In genomic region chr1:213852107-213852506, GRCh38 we compare ENCODE assay signal across 18 cellular contexts.
DNase-seq lines count a peak whose midpoint lies in the region; ATAC-seq and TF ChIP-seq lines count a peak whose summit lies in the region.
"Had no signal": no experiment of that assay in that cellular context is flagged by ENCODE, and none has a peak within 500 bp of the region (broad histone marks: within the 10 kb centered on the region; RNA-seq: fewer than 3 reads in every experiment).

No MANE protein-coding gene starts in this region.

- ATAC-seq in activated CD4-positive, alpha-beta T cell treated with anti-CD3 and anti-CD28 coated beads for 36 hours = peak; percentile 77
- ATAC-seq in activated CD8-positive, alpha-beta T cell treated with anti-CD3 and anti-CD28 coated beads for 36 hours = no peak
- peak; percentile 93 to 94 for ATAC-seq in naive thymus-derived CD8-positive, alpha-beta T cell
- ATAC-seq: HepG2 had no signal

- H3K4me3 Mint-ChIP-seq in activated CD4-positive, alpha-beta T cell treated with anti-CD3 and anti-CD28 coated beads for 36 hours = no peak overlapping the region
- H3K4me3 Mint-ChIP-seq in activated CD8-positive, alpha-beta T cell treated with anti-CD3 and anti-CD28 coated beads for 36 hours = no peak overlapping the region
- H3K4me3 Mint-ChIP-seq in naive thymus-derived CD8-positive, alpha-beta T cell = no peak overlapping the region
- H3K4me3 Mint-ChIP-seq: CD14-positive monocyte, H9 had no signal

- no peak overlapping the region for H3K27ac Mint-ChIP-seq in activated CD4-positive, alpha-beta T cell treated with anti-CD3 and anti-CD28 coated beads for 36 hours
- H3K27ac Mint-ChIP-seq in activated CD8-positive, alpha-beta T cell treated with anti-CD3 and anti-CD28 coated beads for 36 hours = no peak overlapping the region
- no peak overlapping the region for H3K27ac Mint-ChIP-seq in naive thymus-derived CD8-positive, alpha-beta T cell
- H3K27ac Mint-ChIP-seq: CD14-positive monocyte, H9 had no signal

- H3K27me3 Mint-ChIP-seq in activated CD4-positive, alpha-beta T cell treated with anti-CD3 and anti-CD28 coated beads for 36 hours = no peaks in the 10 kb centered on the region
- H3K27me3 Mint-ChIP-seq in activated CD8-positive, alpha-beta T cell treated with anti-CD3 and anti-CD28 coated beads for 36 hours = no peaks in the 10 kb centered on the region
- H3K27me3 Mint-ChIP-seq in naive thymus-derived CD8-positive, alpha-beta T cell = peaks cover 0 to 4% (median 0%) of the 10 kb centered on the region in 5 donors

- TF ChIP-seq CTCF in activated CD8-positive, alpha-beta T cell treated with anti-CD3 and anti-CD28 coated beads for 36 hours (IDR thresholded peaks at IDR 0.05) = no peak

- intact Hi-C loops in activated CD4-positive, alpha-beta T cell treated with anti-CD3 and anti-CD28 coated beads for 36 hours (cut with DNase I, micrococcal nuclease) = no loop called here
- intact Hi-C loops in activated CD8-positive, alpha-beta T cell treated with anti-CD3 and anti-CD28 coated beads for 36 hours (cut with micrococcal nuclease) = no loop called here

- H3K4me1 Mint-ChIP-seq in activated CD4-positive, alpha-beta T cell treated with anti-CD3 and anti-CD28 coated beads for 36 hours = peaks cover 17% of the 10 kb centered on the region
- H3K4me1 Mint-ChIP-seq in activated CD8-positive, alpha-beta T cell treated with anti-CD3 and anti-CD28 coated beads for 36 hours (ENCODE audit: low read depth) = peaks cover 4% of the 10 kb centered on the region
- peaks cover 4 to 12% (median 8%) of the 10 kb centered on the region in 4 donors for H3K4me1 Mint-ChIP-seq in naive thymus-derived CD8-positive, alpha-beta T cell
- H3K4me1 Mint-ChIP-seq: CD14-positive monocyte, H9 had no signal

- H3K36me3 Mint-ChIP-seq in activated CD4-positive, alpha-beta T cell treated with anti-CD3 and anti-CD28 coated beads for 36 hours (ENCODE audit: low read depth) = no peaks in the 10 kb centered on the region
- H3K36me3 Mint-ChIP-seq in activated CD8-positive, alpha-beta T cell treated with anti-CD3 and anti-CD28 coated beads for 36 hours (ENCODE audit: low read depth) = no peaks in the 10 kb centered on the region
- no peaks in the 10 kb centered on the region for H3K36me3 Mint-ChIP-seq in naive thymus-derived CD8-positive, alpha-beta T cell
- H3K36me3 Mint-ChIP-seq: CD14-positive monocyte had no signal

- CTCF ChIA-PET in activated CD4-positive, alpha-beta T cell treated with anti-CD3 and anti-CD28 coated beads for 36 hours (lab: Charles Lee) = no interaction called here
- CTCF ChIA-PET in activated CD8-positive, alpha-beta T cell treated with anti-CD3 and anti-CD28 coated beads for 36 hours (lab: Charles Lee) = no interaction called here

- no peaks in the 10 kb centered on the region for H3K9me3 Mint-ChIP-seq in activated CD4-positive, alpha-beta T cell treated with anti-CD3 and anti-CD28 coated beads for 36 hours (ENCODE audit: low read depth)
- H3K9me3 Mint-ChIP-seq in activated CD8-positive, alpha-beta T cell treated with anti-CD3 and anti-CD28 coated beads for 36 hours = no peaks in the 10 kb centered on the region
- no peaks in the 10 kb centered on the region for H3K9me3 Mint-ChIP-seq in naive thymus-derived CD8-positive, alpha-beta T cell
- H3K9me3 Mint-ChIP-seq: H9 had no signal

- DNase-seq in activated CD4-positive, alpha-beta T cell treated with anti-CD3 and anti-CD28 coated beads for 36 hours = peak; percentile 23
- no peak for DNase-seq in activated CD4-positive, alpha-beta T cell treated with anti-CD3 and anti-CD28 coated beads for 48 hours
- peak; percentile 4 for DNase-seq in stimulated activated CD8-positive, alpha-beta memory T cell treated with anti-CD3 and anti-CD28 coated beads, Interleukin-12 subunit alpha, Interleukin-12 subunit beta, amount 100 ng/mL, for 1 hour (ENCODE audit: low read depth)
- DNase-seq in stimulated activated CD8-positive, alpha-beta memory T cell treated with anti-CD3 and anti-CD28 coated beads, Interleukin-4, amount 100 ng/mL, for 48 hours = no peak
- DNase-seq in activated CD8-positive, alpha-beta T cell treated with anti-CD3 and anti-CD28 coated beads for 36 hours = peak; percentile 7
- peak in 5 of 10 donors; percentile 19 to 75 (median 27) for DNase-seq in naive thymus-derived CD8-positive, alpha-beta T cell
- no peak for DNase-seq in medulla oblongata (ENCODE audit: extremely low spot score)
- no peak for DNase-seq in NOMO-1 treated with DMSO at 0.1 percent for 48 hours (lab: John Stamatoyannopoulos, UW; ENCODE audit: unreplicated experiment)
- DNase-seq: Calu3, EL, H9, KG1, MV-4-11, NCI-H1694 treated with DMSO at 0.1 percent for 48 hours, NCI-H510A treated with DMSO at 0.1 percent for 48 hours, NCI-H774 had no signal

- POLR2A ChIA-PET in activated CD4-positive, alpha-beta T cell treated with anti-CD3 and anti-CD28 coated beads for 36 hours (lab: Charles Lee) = no interaction called here
- POLR2A ChIA-PET in activated CD8-positive, alpha-beta T cell treated with anti-CD3 and anti-CD28 coated beads for 36 hours (lab: Charles Lee) = no interaction called here
- POLR2A ChIA-PET in naive thymus-derived CD8-positive, alpha-beta T cell (lab: Charles Lee) = no interaction called here

Comparison
In these comparisons a context has a peak if more than half of its experiments do, and no peak if none do; other contexts are left out.
1. DNase-seq: peak in activated CD4-positive, alpha-beta T cell treated with anti-CD3 and anti-CD28 coated beads for 36 hours (single experiment), stimulated activated CD8-positive, alpha-beta memory T cell treated with anti-CD3 and anti-CD28 coated beads, Interleukin-12 subunit alpha, Interleukin-12 subunit beta, amount 100 ng/mL, for 1 hour (single experiment) and activated CD8-positive, alpha-beta T cell treated with anti-CD3 and anti-CD28 coated beads for 36 hours (single experiment); none in activated CD4-positive, alpha-beta T cell treated with anti-CD3 and anti-CD28 coated beads for 48 hours (single experiment), stimulated activated CD8-positive, alpha-beta memory T cell treated with anti-CD3 and anti-CD28 coated beads, Interleukin-4, amount 100 ng/mL, for 48 hours (single experiment), medulla oblongata (single experiment) and NOMO-1 treated with DMSO at 0.1 percent for 48 hours (single experiment).